11 cellular contexts compared by ENCODE assay signal in genomic region chr1:9691108-9691445, GRCh38. TPM values are rescaled to one million over a fixed set of nuclear protein-coding genes. Genes with fewer than 3 reads are reported as not detected.
DNase-seq lines count a peak whose midpoint lies in the region; ATAC-seq, FAIRE-seq and TF ChIP-seq lines count a peak whose summit lies in the region.
"Had no signal": no experiment of that assay in that cellular context is flagged by ENCODE, and none has a peak within 500 bp of the region (broad histone marks: within the 10 kb centered on the region; RNA-seq: fewer than 3 reads in every experiment).

No MANE protein-coding gene starts in this region.

- peaks cover 18% of the 10 kb centered on the region for H3K36me3 ChIP-seq in CD4-positive, alpha-beta memory T cell (ENCODE audit: insufficient read depth, low read length)
- H3K36me3 ChIP-seq in naive thymus-derived CD4-positive, alpha-beta T cell (ENCODE audit: control insufficient read depth in 2 of 3, insufficient read depth in 3 of 3, low read length in 3 of 3) = peaks cover 3 to 37% (median 8%) of the 10 kb centered on the region in 3 experiments
- peaks cover 0 to 19% (median 4%) of the 10 kb centered on the region in 4 donors for H3K36me3 ChIP-seq in esophagus muscularis mucosa
- H3K36me3 ChIP-seq: prostate gland had no signal

- peaks cover 62% of the 10 kb centered on the region for H3K4me1 ChIP-seq in CD4-positive, alpha-beta memory T cell (ENCODE audit: insufficient read depth, low read length)
- H3K4me1 ChIP-seq in naive thymus-derived CD4-positive, alpha-beta T cell (ENCODE audit: control insufficient read depth in 2 of 2, insufficient read depth in 2 of 2, low read length in 2 of 2) = peaks cover 43 to 53% of the 10 kb centered on the region in 2 donors
- peaks cover 28 to 47% (median 37%) of the 10 kb centered on the region in 4 donors for H3K4me1 ChIP-seq in esophagus muscularis mucosa

- FAIRE-seq in HTR-8/SVneo (lab: Jason Lieb, UNC) = no peak
- FAIRE-seq: G401.6 had no signal

- TF ChIP-seq CTCF in esophagus muscularis mucosa (IDR thresholded peaks at IDR 0.05) = no peak

- no peaks in the 10 kb centered on the region for H3K27me3 Mint-ChIP-seq in CD4-positive, alpha-beta memory T cell
- H3K27me3 Mint-ChIP-seq in naive thymus-derived CD4-positive, alpha-beta T cell = no peaks in the 10 kb centered on the region

- peak overlapping the region; percentile 70 to 91 (median 78) for H3K27ac Mint-ChIP-seq in CD4-positive, alpha-beta memory T cell
- H3K27ac Mint-ChIP-seq in naive thymus-derived CD4-positive, alpha-beta T cell = peak overlapping the region; percentile 41 to 93 (median 81)

- H3K4me1 Mint-ChIP-seq in CD4-positive, alpha-beta memory T cell = peaks cover 38 to 80% (median 60%) of the 10 kb centered on the region in 4 donors
- H3K4me1 Mint-ChIP-seq in naive thymus-derived CD4-positive, alpha-beta T cell = peaks cover 39 to 82% (median 72%) of the 10 kb centered on the region in 7 donors

- H3K27ac ChIP-seq in CD4-positive, alpha-beta memory T cell (ENCODE audit: low read depth, low read length) = peak overlapping the region; percentile 36
- H3K27ac ChIP-seq in naive thymus-derived CD4-positive, alpha-beta T cell (ENCODE audit: low read depth, low read length) = peak overlapping the region; percentile 66
- H3K27ac ChIP-seq in esophagus muscularis mucosa (replicated peaks in 1 of 4) = no peak overlapping the region
- H3K27ac ChIP-seq: prostate gland had no signal

- H3K9me3 ChIP-seq in CD4-positive, alpha-beta memory T cell (ENCODE audit: control insufficient read depth in 1 of 2, low read length in 2 of 2) = no peaks in the 10 kb centered on the region
- H3K9me3 ChIP-seq in naive thymus-derived CD4-positive, alpha-beta T cell (ENCODE audit: control insufficient read depth in 2 of 3, low read length in 3 of 3) = no peaks in the 10 kb centered on the region
- no peaks in the 10 kb centered on the region for H3K9me3 ChIP-seq in esophagus muscularis mucosa
- H3K9me3 ChIP-seq: prostate gland had no signal

- DNase-seq in CD4-positive, alpha-beta memory T cell = no peak
- DNase-seq in HTR-8/SVneo (ENCODE audit: insufficient read length, low spot score) (peak; percentile 48), amniotic epithelial cell (ENCODE audit: low read depth) (peak; percentile 12), esophagus muscularis mucosa (ENCODE audit: extremely low spot score) (no peak), erythroblast (lab: John Stamatoyannopoulos, UW) (no peak), retina (no peak)
- peak in 4 of 9 donors; percentile 30 to 72 (median 38) for DNase-seq in naive thymus-derived CD4-positive, alpha-beta T cell
- DNase-seq: islet precursor cell had no signal

- ATAC-seq in naive thymus-derived CD4-positive, alpha-beta T cell = no peak
- no peak for ATAC-seq in GM19324 (IDR thresholded peaks at IDR 0.05; ENCODE audit: low FRiP score, unreplicated experiment)

- peak overlapping the region; percentile 80 to 93 (median 88) for H3K4me3 Mint-ChIP-seq in CD4-positive, alpha-beta memory T cell
- peak overlapping the region; percentile 89 to 98 (median 95) for H3K4me3 Mint-ChIP-seq in naive thymus-derived CD4-positive, alpha-beta T cell

- CTCF ChIA-PET in CD4-positive, alpha-beta memory T cell (lab: Charles Lee; ENCODE audit: partially characterized antibody) = interaction anchor here (1.2 to 2.8 kb wide), 6 partner anchors 11 to 64 kb away, joined by 4 to 14 read pairs (median 6); no protein-coding TSS in a partner anchor
- CTCF ChIA-PET in naive thymus-derived CD4-positive, alpha-beta T cell (lab: Charles Lee) = interaction anchor here (1.1 to 1.7 kb wide), 5 partner anchors 12 to 65 kb away, joined by 4 to 7 read pairs (median 4); no protein-coding TSS in a partner anchor

- WGBS in esophagus muscularis mucosa = 88% methylated on average over 6 of the region's 6 CpGs

- H3K9me3 Mint-ChIP-seq in CD4-positive, alpha-beta memory T cell = peaks cover 0 to 2% (median 0%) of the 10 kb centered on the region in 8 donors
- H3K9me3 Mint-ChIP-seq in naive thymus-derived CD4-positive, alpha-beta T cell = peaks cover 0 to 2% (median 0%) of the 10 kb centered on the region in 11 donors

- TF ChIP-seq EP300 in esophagus muscularis mucosa (IDR thresholded peaks at IDR 0.05) = no peak

- no peak for TF ChIP-seq POLR2A in esophagus muscularis mucosa (IDR thresholded peaks at IDR 0.05; ENCODE audit: low read depth)
- no peak for TF ChIP-seq POLR2A in erythroblast (IDR thresholded peaks at IDR 0.05; ENCODE audit: low read length)

- intact Hi-C loops in CD4-positive, alpha-beta memory T cell (cut with micrococcal nuclease) = no loop called here
- intact Hi-C loops in naive thymus-derived CD4-positive, alpha-beta T cell (cut with micrococcal nuclease) = no loop called here
- intact Hi-C loops in esophagus muscularis mucosa (cut with DNase I) = no loop called here

- peaks cover 27 to 33% of the 10 kb centered on the region in 2 donors for H3K36me3 Mint-ChIP-seq in CD4-positive, alpha-beta memory T cell
- H3K36me3 Mint-ChIP-seq in naive thymus-derived CD4-positive, alpha-beta T cell = peaks cover 7 to 35% (median 21%) of the 10 kb centered on the region in 5 donors

- H3K4me3 ChIP-seq in CD4-positive, alpha-beta memory T cell (ENCODE audit: low read length in 2 of 2) = no peak overlapping the region
- no peak overlapping the region for H3K4me3 ChIP-seq in naive thymus-derived CD4-positive, alpha-beta T cell (ENCODE audit: low read length)
- no peak overlapping the region for H3K4me3 ChIP-seq in esophagus muscularis mucosa

- H3K27me3 ChIP-seq in CD4-positive, alpha-beta memory T cell (ENCODE audit: insufficient read depth, low read length) = no peaks in the 10 kb centered on the region
- no peaks in the 10 kb centered on the region for H3K27me3 ChIP-seq in naive thymus-derived CD4-positive, alpha-beta T cell (ENCODE audit: control insufficient read depth in 2 of 2, insufficient read depth in 2 of 2, low read length in 2 of 2)
- no peaks in the 10 kb centered on the region for H3K27me3 ChIP-seq in esophagus muscularis mucosa

- POLR2A ChIA-PET in CD4-positive, alpha-beta memory T cell (lab: Charles Lee; ENCODE audit: partially characterized antibody) = interaction anchor here (0.9 to 12.8 kb wide), 7 partner anchors 10 to 63 kb away, joined by 3 to 155 read pairs (median 5); partner anchors contain the start of gene PIK3CD
- POLR2A ChIA-PET in naive thymus-derived CD4-positive, alpha-beta T cell (lab: Charles Lee) = interaction anchor here (0.7 to 9.8 kb wide), 11 partner anchors 9 to 66 kb away, joined by 3 to 130 read pairs (median 11); partner anchors contain the start of gene PIK3CD

RNA-seq across cellular contexts. Expression of gene PIK3CD, which starts 39.5 kb away (rescaled TPM):
- total RNA-seq in CD4-positive, alpha-beta memory T cell = 100 to 1,000 TPM; 220 to 236 TPM
- 100 to 1,000 TPM in 1 of 2 donors, 10 to 100 TPM in 1; 57.1 to 110 TPM for polyA plus RNA-seq in CD4-positive, alpha-beta memory T cell
- 100 to 1,000 TPM; 269 to 313 (median 283) TPM for total RNA-seq in naive thymus-derived CD4-positive, alpha-beta T cell
- 100 to 1,000 TPM in 1 of 2 donors, 10 to 100 TPM in 1; 74.9 to 174 TPM for polyA plus RNA-seq in naive thymus-derived CD4-positive, alpha-beta T cell
- total RNA-seq in esophagus muscularis mucosa = 10 to 100 TPM in 3 of 4 donors, 1 to 10 TPM in 1; 7.9 to 30.4 (median 13.9) TPM

Comparison
In these comparisons a context has a peak if more than half of its experiments do, and no peak if none do; other contexts are left out.
1. DNase-seq: peak in HTR-8/SVneo (single experiment) and amniotic epithelial cell (single experiment); none in CD4-positive, alpha-beta memory T cell (0 of 5), esophagus muscularis mucosa (single experiment), erythroblast (0 of 2) and retina (single experiment).
2. H3K27ac ChIP-seq: peak in CD4-positive, alpha-beta memory T cell (single experiment) and naive thymus-derived CD4-positive, alpha-beta T cell (single experiment); none in esophagus muscularis mucosa (0 of 4).
3. RNA of gene PIK3CD, which starts 39.5 kb away (total RNA-seq): 269 to 313 TPM in naive thymus-derived CD4-positive, alpha-beta T cell and 220 to 236 TPM in CD4-positive, alpha-beta memory T cell; 7.9 to 30.4 TPM in esophagus muscularis mucosa; every median in the first group is over 4 times any median in the second.